15 cellular contexts compared by ENCODE assay signal in genomic region chr3:105807146-105807545, GRCh38.
"Had no signal": no experiment of that assay in that cellular context is flagged by ENCODE, and none has a peak within 500 bp of the region (broad histone marks: within the 10 kb centered on the region; RNA-seq: fewer than 3 reads in every experiment).

No MANE protein-coding gene starts in this region.

- H3K9me3 ChIP-seq: thoracic aorta, upper lobe of right lung had no signal

- H3K27me3 Mint-ChIP-seq: brain had no signal

- H3K36me3 ChIP-seq: thoracic aorta, upper lobe of right lung had no signal

- DNase-seq: activated CD4-positive, alpha-beta T cell treated with anti-CD3 and anti-CD28 coated beads, Interleukin-2, amount 50 U/mL, for 1 hour; activated effector memory CD4-positive, alpha-beta T cell treated with anti-CD3 and anti-CD28 coated beads, Interleukin-2, amount 50 U/mL, for 16 hours; activated T-cell treated with anti-CD3 and anti-CD28 coated beads for 4 hours; anterior cingulate cortex; caudate nucleus; dorsolateral prefrontal cortex; foreskin keratinocyte; hypothalamus; midbrain; occipital lobe; retina; upper lobe of right lung had no signal

- H3K27ac Mint-ChIP-seq: brain had no signal

- H3K4me3 ChIP-seq: dorsolateral prefrontal cortex, thoracic aorta, upper lobe of right lung had no signal

- H3K27me3 ChIP-seq: dorsolateral prefrontal cortex, foreskin keratinocyte, upper lobe of right lung had no signal

- H3K9me3 Mint-ChIP-seq: brain had no signal

- H3K27ac ChIP-seq: dorsolateral prefrontal cortex, foreskin keratinocyte, thoracic aorta, upper lobe of right lung had no signal

- H3K4me3 Mint-ChIP-seq: brain; T-helper 1 cell treated with Interleukin-12 subunit alpha and Interleukin-12 subunit beta and Interleukin-4 antibody, amounts not matched to agents 30 μg/mL and 1 μg/mL, for 36 hours had no signal
